Comparison of ENCODE assay signal across 8 cellular contexts in the genomic region with DNA sequence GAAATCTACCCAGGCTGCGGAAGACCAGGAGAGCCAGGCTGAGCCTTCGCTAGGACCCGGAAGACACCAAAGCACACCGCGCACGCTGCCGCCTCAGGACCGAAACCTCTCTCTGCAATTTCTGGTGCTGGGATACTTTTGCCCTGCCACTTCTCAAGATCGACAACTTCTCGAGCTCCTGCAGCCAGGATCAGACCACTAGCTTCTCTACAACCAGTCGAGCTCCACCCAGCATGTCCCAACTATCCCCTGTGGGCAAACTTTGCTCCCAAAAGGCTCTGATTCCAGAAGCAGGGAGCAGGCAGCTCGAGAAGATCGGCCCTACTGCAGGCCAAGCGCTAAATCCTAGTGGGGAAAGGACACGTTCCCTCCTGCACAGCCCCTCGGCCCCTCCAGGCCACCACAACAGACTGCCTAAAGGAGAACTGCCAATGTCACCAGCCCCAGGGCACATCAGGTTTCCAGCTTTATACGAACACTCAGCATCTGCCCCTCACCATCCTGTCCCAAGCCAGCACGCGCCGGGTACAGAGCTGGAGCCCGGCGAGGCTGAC.
DNase-seq lines count a peak whose midpoint lies in the region; ATAC-seq and TF ChIP-seq lines count a peak whose summit lies in the region.

No MANE protein-coding gene starts in this region.

- H3K27ac ChIP-seq in ACC112 (ENCODE audit: low read depth, low read length) (peak overlapping the region; percentile 89), muscle layer of duodenum (ENCODE audit: low read length) (peak overlapping the region; percentile 83), subcutaneous abdominal adipose tissue (ENCODE audit: low read depth, low read length) (peak overlapping the region; percentile 93)

- H2AFZ ChIP-seq in ACC112 (ENCODE audit: low read length, unreplicated experiment), result peak overlapping the region; percentile 75

- H3K27me3 ChIP-seq in ACC112 (ENCODE audit: insufficient read depth, low read length) (no peaks in the 10 kb centered on the region), muscle layer of duodenum (ENCODE audit: low read depth, low read length) (no peaks in the 10 kb centered on the region), subcutaneous abdominal adipose tissue (ENCODE audit: control insufficient read depth in 5 of 5, insufficient read depth in 4 of 5, low read length in 5 of 5) (no peaks in the 10 kb centered on the region)

- H3K4me1 ChIP-seq in ACC112 (ENCODE audit: control insufficient read depth, insufficient read depth, low read length, unreplicated experiment) (peaks cover 25% of the 10 kb centered on the region), muscle layer of duodenum (ENCODE audit: control insufficient read depth in 1 of 2, insufficient read depth in 2 of 2, low read length in 2 of 2) (peaks cover 4 to 46% of the 10 kb centered on the region in 2 donors), subcutaneous abdominal adipose tissue (ENCODE audit: control insufficient read depth in 5 of 5, insufficient read depth in 5 of 5, low read length in 5 of 5) (peaks cover 14 to 51% (median 50%) of the 10 kb centered on the region in 5 donors)

- H3K79me2 ChIP-seq in ACC112 (ENCODE audit: control insufficient read depth, insufficient read depth, low read length, unreplicated experiment), result peaks cover 54% of the 10 kb centered on the region

- ATAC-seq in GM18502 (IDR thresholded peaks at IDR 0.05; ENCODE audit: poor library complexity, unreplicated experiment), result no peak

- H3K9me3 ChIP-seq in muscle layer of duodenum (ENCODE audit: control insufficient read depth in 1 of 2, low read length in 2 of 2), result no peaks in the 10 kb centered on the region
- H3K9me3 ChIP-seq in subcutaneous abdominal adipose tissue (ENCODE audit: control insufficient read depth in 5 of 5, low read length in 5 of 5), result no peaks in the 10 kb centered on the region

- in situ Hi-C loops in GM18951 (cut with MboI; ENCODE audit: low sequenced_read_pairs, unreplicated experiment), result no loop called here

- DNase-seq in NCI-H774 (lab: John Stamatoyannopoulos, UW), result peak; percentile 3
- peak; percentile 40 for DNase-seq in activated T-cell treated with anti-CD3 and anti-CD28 coated beads for 24 hours (ENCODE audit: low read depth)
- peak; percentile 66 to 71 for DNase-seq in erythroblast (lab: John Stamatoyannopoulos, UW)

- H3K4me3 ChIP-seq in ACC112 (ENCODE audit: low read depth, low read length) (peak overlapping the region; percentile 92), muscle layer of duodenum (ENCODE audit: low read depth in 1 of 2, low read length in 2 of 2) (peak overlapping the region; percentile 86 to 98), subcutaneous abdominal adipose tissue (ENCODE audit: low read depth in 1 of 5, low read length in 5 of 5) (peak overlapping the region; percentile 92 to 100 (median 97))

- peak overlapping the region; percentile 92 to 99 (median 97) for H3K9ac ChIP-seq in subcutaneous abdominal adipose tissue (ENCODE audit: low read length in 5 of 5)

- H3K36me3 ChIP-seq in ACC112 (ENCODE audit: insufficient read depth, low read length), result no peaks in the 10 kb centered on the region
- H3K36me3 ChIP-seq in muscle layer of duodenum (ENCODE audit: control insufficient read depth in 1 of 2, insufficient read depth in 2 of 2, low read length in 2 of 2), result peaks cover 0 to 6% of the 10 kb centered on the region in 2 donors
- H3K36me3 ChIP-seq in subcutaneous abdominal adipose tissue (ENCODE audit: control insufficient read depth in 5 of 5, insufficient read depth in 5 of 5, low read length in 5 of 5), result peaks cover 0 to 9% (median 3%) of the 10 kb centered on the region in 5 donors

- TF ChIP-seq POLR2A in GM18951 (IDR thresholded peaks at IDR 0.05; ENCODE audit: extremely low read depth, insufficient read depth, insufficient read length) (peak; percentile 36), erythroblast (IDR thresholded peaks at IDR 0.05; ENCODE audit: low read length) (no peak)

Comparison
In these comparisons a context has a peak if more than half of its experiments do, and no peak if none do; other contexts are left out.
1. DNase-seq: peak in every context shown above with its lines; median percentile 68 in erythroblast; 40 in activated T-cell treated with anti-CD3 and anti-CD28 coated beads for 24 hours; 3 in NCI-H774.